ENCODE assay signal across 8 cellular contexts in the genomic region with DNA sequence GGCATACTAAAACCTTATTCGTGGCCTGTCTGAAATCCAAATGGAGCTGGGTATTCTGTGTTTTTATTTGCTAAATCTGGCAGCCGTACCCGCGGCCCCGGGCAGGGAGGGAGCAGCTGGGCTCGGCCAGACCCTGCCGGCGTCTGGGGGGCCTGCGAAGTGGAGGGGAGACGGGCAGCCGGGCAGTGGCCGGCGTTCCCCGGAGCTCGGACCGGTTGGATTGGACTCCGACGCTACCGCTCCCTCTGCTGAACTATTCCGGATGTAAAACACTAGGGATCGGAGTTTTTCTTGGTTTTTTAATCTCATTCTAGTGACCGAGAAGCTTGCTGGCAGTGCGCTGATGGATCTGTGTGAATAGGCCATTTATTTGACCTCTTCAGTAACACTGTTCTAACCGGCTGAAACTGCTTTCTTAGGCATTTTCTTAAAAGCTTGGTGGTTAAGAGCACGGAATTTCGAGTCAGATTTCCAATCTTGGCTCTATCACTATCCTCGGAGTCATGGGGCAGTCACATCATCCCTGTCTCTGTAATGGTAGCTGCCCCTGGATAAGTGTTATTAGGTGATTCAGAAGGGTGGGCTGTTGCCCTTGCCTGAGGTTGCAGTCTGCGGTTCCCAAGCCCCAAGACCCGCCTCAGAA. TPM values are rescaled to one million over a fixed set of nuclear protein-coding genes. Genes with fewer than 3 reads are reported as not detected.
DNase-seq lines count a peak whose midpoint lies in the region; ATAC-seq and TF ChIP-seq lines count a peak whose summit lies in the region.

No MANE protein-coding gene starts in this region.

- peaks cover 15% of the 10 kb centered on the region for H3K4me1 ChIP-seq in HEK293 (ENCODE audit: control insufficient read depth, insufficient read depth, low read length)

- TF ChIP-seq CTCF in HEK293 (tag by site-specific recombination; IDR thresholded peaks at IDR 0.05) = no peak

- H3K4me3 ChIP-seq in HEK293 (ENCODE audit: low read depth, low read length) = peak overlapping the region; percentile 75

- peak overlapping the region; percentile 81 for H3K27ac ChIP-seq in HEK293 (ENCODE audit: extremely low read depth, low read depth, low read length)

- CTCF ChIA-PET in HEK293 (lab: Yijun Ruan, JAX) = interaction anchor here (0.7 to 0.9 kb wide), 3 partner anchors 40 to 835 kb away, joined by 3 read pairs; no protein-coding TSS in a partner anchor

- no peak for TF ChIP-seq POLR2A in erythroblast (IDR thresholded peaks at IDR 0.05; ENCODE audit: low read length)

- POLR2A ChIA-PET in HEK293 (lab: Yijun Ruan, JAX) = interaction anchor here (1.0 to 1.5 kb wide), 4 partner anchors 10 to 121 kb away, joined by 3 to 5 read pairs (median 4); no protein-coding TSS in a partner anchor

- ATAC-seq in SK-N-SH treated with all-trans-retinoic acid at 6 μM for 48 hours = peak; percentile 49

- peaks cover 25 to 46% of the 10 kb centered on the region in 2 experiments for H3K36me3 ChIP-seq in HEK293 (ENCODE audit: control insufficient read depth in 2 of 2, insufficient read depth in 1 of 2, low read length in 2 of 2)

- no peaks in the 10 kb centered on the region for H3K9me3 ChIP-seq in HEK293 (ENCODE audit: control insufficient read depth, insufficient read depth, low read depth, low read length)

- peak; percentile 28 for DNase-seq in COLO829 (ENCODE audit: low spot score)
- peak; percentile 59 to 73 for DNase-seq in erythroblast (lab: John Stamatoyannopoulos, UW)
- DNase-seq in myocyte (ENCODE audit: low read depth) = peak; percentile 57
- DNase-seq in NCI-H2196 treated with DMSO at 0.1 percent for 48 hours (lab: John Stamatoyannopoulos, UW; ENCODE audit: unreplicated experiment) = no peak
- DNase-seq in stimulated activated CD4-positive, alpha-beta T cell treated with anti-CD3 and anti-CD28 coated beads, Interleukin-4, amount 100 ng/mL, for 1 hour = no peak
- DNase-seq in activated gamma-delta T cell treated with Interleukin-2 at 50 U/mL for 16 hours = no peak

TF ChIP-seq in HEK293, 187 proteins besides CTCF, POLR2A, EP300 and RAD21:
- no peak for TF ChIP-seq ZNF350 (tag by site-specific recombination; IDR thresholded peaks at IDR 0.05)
- no peak for TF ChIP-seq ZNF654 (tag by site-specific recombination; IDR thresholded peaks at IDR 0.05; ENCODE audit: low read depth)
- TF ChIP-seq ZNF549 (tag by site-specific recombination; IDR thresholded peaks at IDR 0.05) = no peak
- TF ChIP-seq ZNF335 (tag by site-specific recombination; conservative IDR thresholded peaks at IDR 0.05) = 0 out of 2 replicates have a peak, but pooled peaks have one; percentile 20
- no peak for TF ChIP-seq ZFHX2 (tag by site-specific recombination; conservative IDR thresholded peaks at IDR 0.05)
- no peak for TF ChIP-seq ZNF747 (tag by site-specific recombination; IDR thresholded peaks at IDR 0.05)
- TF ChIP-seq, protein P1, sequence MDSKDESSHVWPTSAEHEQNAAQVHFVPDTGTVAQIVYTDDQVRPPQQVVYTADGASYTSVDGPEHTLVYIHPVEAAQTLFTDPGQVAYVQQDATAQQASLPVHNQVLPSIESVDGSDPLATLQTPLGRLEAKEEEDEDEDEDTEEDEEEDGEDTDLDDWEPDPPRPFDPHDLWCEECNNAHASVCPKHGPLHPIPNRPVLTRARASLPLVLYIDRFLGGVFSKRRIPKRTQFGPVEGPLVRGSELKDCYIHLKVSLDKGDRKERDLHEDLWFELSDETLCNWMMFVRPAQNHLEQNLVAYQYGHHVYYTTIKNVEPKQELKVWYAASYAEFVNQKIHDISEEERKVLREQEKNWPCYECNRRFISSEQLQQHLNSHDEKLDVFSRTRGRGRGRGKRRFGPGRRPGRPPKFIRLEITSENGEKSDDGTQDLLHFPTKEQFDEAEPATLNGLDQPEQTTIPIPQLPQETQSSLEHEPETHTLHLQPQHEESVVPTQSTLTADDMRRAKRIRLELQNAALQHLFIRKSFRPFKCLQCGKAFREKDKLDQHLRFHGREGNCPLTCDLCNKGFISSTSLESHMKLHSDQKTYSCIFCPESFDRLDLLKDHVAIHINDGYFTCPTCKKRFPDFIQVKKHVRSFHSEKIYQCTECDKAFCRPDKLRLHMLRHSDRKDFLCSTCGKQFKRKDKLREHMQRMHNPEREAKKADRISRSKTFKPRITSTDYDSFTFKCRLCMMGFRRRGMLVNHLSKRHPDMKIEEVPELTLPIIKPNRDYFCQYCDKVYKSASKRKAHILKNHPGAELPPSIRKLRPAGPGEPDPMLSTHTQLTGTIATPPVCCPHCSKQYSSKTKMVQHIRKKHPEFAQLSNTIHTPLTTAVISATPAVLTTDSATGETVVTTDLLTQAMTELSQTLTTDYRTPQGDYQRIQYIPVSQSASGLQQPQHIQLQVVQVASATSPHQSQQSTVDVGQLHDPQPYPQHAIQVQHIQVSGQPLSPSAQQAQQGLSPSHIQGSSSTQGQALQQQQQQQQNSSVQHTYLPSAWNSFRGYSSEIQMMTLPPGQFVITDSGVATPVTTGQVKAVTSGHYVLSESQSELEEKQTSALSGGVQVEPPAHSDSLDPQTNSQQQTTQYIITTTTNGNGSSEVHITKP (tag by site-specific recombination; IDR thresholded peaks at IDR 0.05) = peak; percentile 48
TF ChIP-seq in HEK293: peak in this region for 2.

TF ChIP-seq in SK-N-SH treated with all-trans-retinoic acid at 6 μM for 48 hours, 23 proteins besides CTCF, POLR2A, EP300 and RAD21 (continues in another document):
- TF ChIP-seq ESRRG (CRISPR knock-in tag; IDR thresholded peaks at IDR 0.05) = no peak
- no peak for TF ChIP-seq PPARA (CRISPR knock-in tag; IDR thresholded peaks at IDR 0.05; ENCODE audit: borderline replicate concordance)
- TF ChIP-seq, protein P2, sequence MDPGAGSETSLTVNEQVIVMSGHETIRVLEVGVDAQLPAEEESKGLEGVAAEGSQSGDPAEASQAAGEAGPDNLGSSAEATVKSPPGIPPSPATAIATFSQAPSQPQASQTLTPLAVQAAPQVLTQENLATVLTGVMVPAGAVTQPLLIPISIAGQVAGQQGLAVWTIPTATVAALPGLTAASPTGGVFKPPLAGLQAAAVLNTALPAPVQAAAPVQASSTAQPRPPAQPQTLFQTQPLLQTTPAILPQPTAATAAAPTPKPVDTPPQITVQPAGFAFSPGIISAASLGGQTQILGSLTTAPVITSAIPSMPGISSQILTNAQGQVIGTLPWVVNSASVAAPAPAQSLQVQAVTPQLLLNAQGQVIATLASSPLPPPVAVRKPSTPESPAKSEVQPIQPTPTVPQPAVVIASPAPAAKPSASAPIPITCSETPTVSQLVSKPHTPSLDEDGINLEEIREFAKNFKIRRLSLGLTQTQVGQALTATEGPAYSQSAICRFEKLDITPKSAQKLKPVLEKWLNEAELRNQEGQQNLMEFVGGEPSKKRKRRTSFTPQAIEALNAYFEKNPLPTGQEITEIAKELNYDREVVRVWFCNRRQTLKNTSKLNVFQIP (CRISPR knock-in tag; IDR thresholded peaks at IDR 0.05; ENCODE audit: borderline replicate concordance, low read depth) = no peak
- TF ChIP-seq ZNF70 (CRISPR knock-in tag; IDR thresholded peaks at IDR 0.05) = no peak
- TF ChIP-seq ZNF8 (CRISPR knock-in tag; IDR thresholded peaks at IDR 0.05) = no peak
- no peak for TF ChIP-seq ARNTL (CRISPR knock-in tag; IDR thresholded peaks at IDR 0.05; ENCODE audit: borderline replicate concordance, low read depth)
- TF ChIP-seq, protein P3, sequence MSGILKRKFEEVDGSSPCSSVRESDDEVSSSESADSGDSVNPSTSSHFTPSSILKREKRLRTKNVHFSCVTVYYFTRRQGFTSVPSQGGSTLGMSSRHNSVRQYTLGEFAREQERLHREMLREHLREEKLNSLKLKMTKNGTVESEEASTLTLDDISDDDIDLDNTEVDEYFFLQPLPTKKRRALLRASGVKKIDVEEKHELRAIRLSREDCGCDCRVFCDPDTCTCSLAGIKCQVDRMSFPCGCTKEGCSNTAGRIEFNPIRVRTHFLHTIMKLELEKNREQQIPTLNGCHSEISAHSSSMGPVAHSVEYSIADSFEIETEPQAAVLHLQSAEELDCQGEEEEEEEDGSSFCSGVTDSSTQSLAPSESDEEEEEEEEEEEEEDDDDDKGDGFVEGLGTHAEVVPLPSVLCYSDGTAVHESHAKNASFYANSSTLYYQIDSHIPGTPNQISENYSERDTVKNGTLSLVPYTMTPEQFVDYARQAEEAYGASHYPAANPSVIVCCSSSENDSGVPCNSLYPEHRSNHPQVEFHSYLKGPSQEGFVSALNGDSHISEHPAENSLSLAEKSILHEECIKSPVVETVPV (CRISPR knock-in tag; IDR thresholded peaks at IDR 0.05) = no peak
- TF ChIP-seq, protein P4, sequence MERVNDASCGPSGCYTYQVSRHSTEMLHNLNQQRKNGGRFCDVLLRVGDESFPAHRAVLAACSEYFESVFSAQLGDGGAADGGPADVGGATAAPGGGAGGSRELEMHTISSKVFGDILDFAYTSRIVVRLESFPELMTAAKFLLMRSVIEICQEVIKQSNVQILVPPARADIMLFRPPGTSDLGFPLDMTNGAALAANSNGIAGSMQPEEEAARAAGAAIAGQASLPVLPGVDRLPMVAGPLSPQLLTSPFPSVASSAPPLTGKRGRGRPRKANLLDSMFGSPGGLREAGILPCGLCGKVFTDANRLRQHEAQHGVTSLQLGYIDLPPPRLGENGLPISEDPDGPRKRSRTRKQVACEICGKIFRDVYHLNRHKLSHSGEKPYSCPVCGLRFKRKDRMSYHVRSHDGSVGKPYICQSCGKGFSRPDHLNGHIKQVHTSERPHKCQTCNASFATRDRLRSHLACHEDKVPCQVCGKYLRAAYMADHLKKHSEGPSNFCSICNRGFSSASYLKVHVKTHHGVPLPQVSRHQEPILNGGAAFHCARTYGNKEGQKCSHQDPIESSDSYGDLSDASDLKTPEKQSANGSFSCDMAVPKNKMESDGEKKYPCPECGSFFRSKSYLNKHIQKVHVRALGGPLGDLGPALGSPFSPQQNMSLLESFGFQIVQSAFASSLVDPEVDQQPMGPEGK (CRISPR knock-in tag; IDR thresholded peaks at IDR 0.05; ENCODE audit: borderline replicate concordance) = no peak

RNA-seq across cellular contexts. Expression of a gene that starts 0.7 kb away (rescaled TPM):
- total RNA-seq in myocyte = 56.5 and 69.1 TPM in 2 replicates
- 50.0 TPM for polyA plus RNA-seq in myocyte (2012)

RNA-seq across cellular contexts. Expression of a gene that starts 0.8 kb away (rescaled TPM):
- 49.4 and 52.4 TPM in 2 replicates for total RNA-seq in myocyte
- polyA plus RNA-seq in myocyte (2012) = 35.7 TPM

Comparison
In these comparisons a context has a peak if more than half of its experiments do, and no peak if none do; other contexts are left out.
1. DNase-seq: peak in COLO829 (single experiment), erythroblast (2 of 2) and myocyte (single experiment); none in NCI-H2196 treated with DMSO at 0.1 percent for 48 hours (single experiment), stimulated activated CD4-positive, alpha-beta T cell treated with anti-CD3 and anti-CD28 coated beads, Interleukin-4, amount 100 ng/mL, for 1 hour (single experiment) and activated gamma-delta T cell treated with Interleukin-2 at 50 U/mL for 16 hours (single experiment).